ENCODE assay signal across 15 cellular contexts in genomic region chr1:192747942-192748341, GRCh38.
DNase-seq lines count a peak whose midpoint lies in the region; ATAC-seq and TF ChIP-seq lines count a peak whose summit lies in the region.
"Had no signal": no experiment of that assay in that cellular context is flagged by ENCODE, and none has a peak within 500 bp of the region (broad histone marks: within the 10 kb centered on the region; RNA-seq: fewer than 3 reads in every experiment).

No MANE protein-coding gene starts in this region.

- no peak overlapping the region for H3K4me3 ChIP-seq in right atrium auricular region
- H3K4me3 ChIP-seq in fibroblast of pulmonary artery (replicated peaks; ENCODE audit: low read depth, low read length): no peak overlapping the region

- no peak for TF ChIP-seq CTCF in right atrium auricular region (IDR thresholded peaks at IDR 0.05)
- no peak for TF ChIP-seq CTCF in RWPE1 (conservative IDR thresholded peaks at IDR 0.05; ENCODE audit: low read depth)
- TF ChIP-seq CTCF in fibroblast of pulmonary artery (IDR thresholded peaks at IDR 0.05; ENCODE audit: low read length, missing control alignments): no peak
- no peak for TF ChIP-seq CTCF in GM13977 (IDR thresholded peaks at IDR 0.05; ENCODE audit: extremely low read depth, insufficient read depth, missing control alignments)

- H3K9me3 ChIP-seq in right atrium auricular region: no peaks in the 10 kb centered on the region

- intact Hi-C loops in left ventricle myocardium superior (cut with micrococcal nuclease): no loop called here

- in situ Hi-C loops in GM13977 (cut with MboI; ENCODE audit: low pct_unique_long_range_greater_than_20kb, low sequenced_read_pairs, unreplicated experiment): no loop called here

- peak; percentile 61 for ATAC-seq in left ventricle myocardium superior
- ATAC-seq: Panc1 had no signal

- H3K36me3 ChIP-seq in right atrium auricular region: no peaks in the 10 kb centered on the region

- DNase-seq in left ventricle myocardium superior (no peak), right atrium auricular region (ENCODE audit: low spot score) (no peak), RWPE1 (ENCODE audit: low spot score) (peak; percentile 75), fibroblast of pulmonary artery (ENCODE audit: low read depth) (peak; percentile 82), GM13977 (ENCODE audit: low spot score) (no peak), Ammon's horn (ENCODE audit: low spot score) (no peak), COR-L47 (lab: John Stamatoyannopoulos, UW) (no peak)
- DNase-seq in activated naive CD4-positive, alpha-beta T cell (lab: John Stamatoyannopoulos, UW): no peak
- DNase-seq: activated CD4-positive, alpha-beta T cell treated with anti-CD3 and anti-CD28 coated beads, Interleukin-2, amount 50 U/mL, for 1 hour; AML-193; anterior cingulate cortex; NCI-H1105 treated with DMSO at 0.1 percent for 48 hours; NCI-H446; T-helper 9 cell had no signal

- H3K27ac ChIP-seq in right atrium auricular region (peak overlapping the region in 1 of 2 donors; percentile 0), RWPE1 (no peak overlapping the region)

- POLR2A ChIA-PET in RWPE1 (lab: Yijun Ruan, JAX; ENCODE audit: low non-redundant PET): no interaction called here

- H3K4me1 ChIP-seq in right atrium auricular region: peaks cover 0 to 18% of the 10 kb centered on the region in 2 donors

- H3K27me3 ChIP-seq in right atrium auricular region: no peaks in the 10 kb centered on the region

- CTCF ChIA-PET in RWPE1 (lab: Yijun Ruan, JAX): interaction anchor here (1.3 kb wide), 1 partner anchor 60 kb away, joined by 3 read pairs; no protein-coding TSS in a partner anchor

Comparison
In these comparisons a context has a peak if more than half of its experiments do, and no peak if none do; other contexts are left out.
1. DNase-seq: peak in RWPE1 (single experiment) and fibroblast of pulmonary artery (single experiment); none in left ventricle myocardium superior (single experiment), right atrium auricular region (single experiment), activated naive CD4-positive, alpha-beta T cell (0 of 4), GM13977 (single experiment), Ammon's horn (single experiment) and COR-L47 (single experiment).